ENCODE assay signal across 1 cellular context in the genomic region with DNA sequence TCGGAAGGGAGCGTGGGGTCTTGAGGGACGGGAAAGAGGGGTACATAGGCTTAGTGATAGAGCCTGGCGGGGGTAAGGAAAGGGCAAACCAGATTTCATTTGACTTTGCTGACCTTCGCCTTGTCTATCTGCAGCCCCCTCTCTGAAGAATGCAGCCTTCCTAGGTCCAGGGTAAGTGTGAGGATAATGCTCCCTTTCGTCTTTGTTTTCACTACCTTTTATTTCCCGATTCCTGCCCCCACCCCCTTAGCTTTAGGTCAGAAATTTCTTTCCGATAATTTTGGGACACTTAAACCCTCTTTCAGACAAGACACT.
TF ChIP-seq lines count a peak whose summit lies in the region.

No MANE protein-coding gene starts in this region.

TF ChIP-seq in HEK293, 187 proteins besides CTCF, POLR2A, EP300 and RAD21 (continued from another document):
- TF ChIP-seq, protein P1, sequence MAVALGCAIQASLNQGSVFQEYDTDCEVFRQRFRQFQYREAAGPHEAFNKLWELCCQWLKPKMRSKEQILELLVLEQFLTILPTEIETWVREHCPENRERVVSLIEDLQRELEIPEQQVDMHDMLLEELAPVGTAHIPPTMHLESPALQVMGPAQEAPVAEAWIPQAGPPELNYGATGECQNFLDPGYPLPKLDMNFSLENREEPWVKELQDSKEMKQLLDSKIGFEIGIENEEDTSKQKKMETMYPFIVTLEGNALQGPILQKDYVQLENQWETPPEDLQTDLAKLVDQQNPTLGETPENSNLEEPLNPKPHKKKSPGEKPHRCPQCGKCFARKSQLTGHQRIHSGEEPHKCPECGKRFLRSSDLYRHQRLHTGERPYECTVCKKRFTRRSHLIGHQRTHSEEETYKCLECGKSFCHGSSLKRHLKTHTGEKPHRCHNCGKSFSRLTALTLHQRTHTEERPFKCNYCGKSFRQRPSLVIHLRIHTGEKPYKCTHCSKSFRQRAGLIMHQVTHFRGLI (tag by site-specific recombination; IDR thresholded peaks at IDR 0.05) = no peak
- no peak for TF ChIP-seq HOXD13 (CRISPR knock-in tag; IDR thresholded peaks at IDR 0.05; ENCODE audit: borderline replicate concordance)
- TF ChIP-seq, protein P2, sequence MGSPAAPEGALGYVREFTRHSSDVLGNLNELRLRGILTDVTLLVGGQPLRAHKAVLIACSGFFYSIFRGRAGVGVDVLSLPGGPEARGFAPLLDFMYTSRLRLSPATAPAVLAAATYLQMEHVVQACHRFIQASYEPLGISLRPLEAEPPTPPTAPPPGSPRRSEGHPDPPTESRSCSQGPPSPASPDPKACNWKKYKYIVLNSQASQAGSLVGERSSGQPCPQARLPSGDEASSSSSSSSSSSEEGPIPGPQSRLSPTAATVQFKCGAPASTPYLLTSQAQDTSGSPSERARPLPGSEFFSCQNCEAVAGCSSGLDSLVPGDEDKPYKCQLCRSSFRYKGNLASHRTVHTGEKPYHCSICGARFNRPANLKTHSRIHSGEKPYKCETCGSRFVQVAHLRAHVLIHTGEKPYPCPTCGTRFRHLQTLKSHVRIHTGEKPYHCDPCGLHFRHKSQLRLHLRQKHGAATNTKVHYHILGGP (tag by site-specific recombination; IDR thresholded peaks at IDR 0.05) = no peak
- TF ChIP-seq ATF2 (tag by site-specific recombination; IDR thresholded peaks at IDR 0.05; ENCODE audit: low read depth) = no peak
- TF ChIP-seq YY1 (tag by site-specific recombination; IDR thresholded peaks at IDR 0.05) = no peak
- TF ChIP-seq ZBTB48 (tag by site-specific recombination; IDR thresholded peaks at IDR 0.05) = peak; percentile 27; the same call in 1 of the 2 replicates
- TF ChIP-seq ZNF837 (tag by site-specific recombination; IDR thresholded peaks at IDR 0.05) = no peak
- TF ChIP-seq ZNF335 (tag by site-specific recombination; conservative IDR thresholded peaks at IDR 0.05) = peak; percentile 6; the same call in 1 of the 2 replicates
- TF ChIP-seq ZBTB10 (tag by site-specific recombination; IDR thresholded peaks at IDR 0.05) = 0 out of 2 replicates have a peak, but pooled peaks have one; percentile 2
- TF ChIP-seq ZBTB11 (tag by site-specific recombination; conservative IDR thresholded peaks at IDR 0.05; ENCODE audit: low read depth) = 0 out of 2 replicates have a peak, but pooled peaks have one; percentile 2
- no peak for TF ChIP-seq ZNF48 (tag by site-specific recombination; IDR thresholded peaks at IDR 0.05)
- no peak for TF ChIP-seq ZNF530 (tag by site-specific recombination; IDR thresholded peaks at IDR 0.05; ENCODE audit: low read depth)
- TF ChIP-seq, protein P3, sequence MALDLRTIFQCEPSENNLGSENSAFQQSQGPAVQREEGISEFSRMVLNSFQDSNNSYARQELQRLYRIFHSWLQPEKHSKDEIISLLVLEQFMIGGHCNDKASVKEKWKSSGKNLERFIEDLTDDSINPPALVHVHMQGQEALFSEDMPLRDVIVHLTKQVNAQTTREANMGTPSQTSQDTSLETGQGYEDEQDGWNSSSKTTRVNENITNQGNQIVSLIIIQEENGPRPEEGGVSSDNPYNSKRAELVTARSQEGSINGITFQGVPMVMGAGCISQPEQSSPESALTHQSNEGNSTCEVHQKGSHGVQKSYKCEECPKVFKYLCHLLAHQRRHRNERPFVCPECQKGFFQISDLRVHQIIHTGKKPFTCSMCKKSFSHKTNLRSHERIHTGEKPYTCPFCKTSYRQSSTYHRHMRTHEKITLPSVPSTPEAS (tag by site-specific recombination; IDR thresholded peaks at IDR 0.05) = no peak
- TF ChIP-seq ZNF248 (tag by site-specific recombination; IDR thresholded peaks at IDR 0.05) = no peak
- TF ChIP-seq ZNF132 (tag by site-specific recombination; IDR thresholded peaks at IDR 0.05; ENCODE audit: borderline replicate concordance) = no peak
- TF ChIP-seq ZNF404 (tag by site-specific recombination; IDR thresholded peaks at IDR 0.05) = no peak
- TF ChIP-seq WT1 (tag by site-specific recombination; IDR thresholded peaks at IDR 0.05) = 0 out of 2 replicates have a peak, but pooled peaks have one; percentile 19
- no peak for TF ChIP-seq ZNF280C (tag by site-specific recombination; IDR thresholded peaks at IDR 0.05)
- no peak for TF ChIP-seq HOXC10 (CRISPR knock-in tag; IDR thresholded peaks at IDR 0.05)
- TF ChIP-seq PRDM1 (tag by site-specific recombination; IDR thresholded peaks at IDR 0.05) = peak; percentile 85; the same call in 1 of the 2 replicates
- no peak for TF ChIP-seq ZNF157 (tag by site-specific recombination; IDR thresholded peaks at IDR 0.05)
- no peak for TF ChIP-seq ZNF112 (tag by site-specific recombination; IDR thresholded peaks at IDR 0.05)
- TF ChIP-seq, protein P4, sequence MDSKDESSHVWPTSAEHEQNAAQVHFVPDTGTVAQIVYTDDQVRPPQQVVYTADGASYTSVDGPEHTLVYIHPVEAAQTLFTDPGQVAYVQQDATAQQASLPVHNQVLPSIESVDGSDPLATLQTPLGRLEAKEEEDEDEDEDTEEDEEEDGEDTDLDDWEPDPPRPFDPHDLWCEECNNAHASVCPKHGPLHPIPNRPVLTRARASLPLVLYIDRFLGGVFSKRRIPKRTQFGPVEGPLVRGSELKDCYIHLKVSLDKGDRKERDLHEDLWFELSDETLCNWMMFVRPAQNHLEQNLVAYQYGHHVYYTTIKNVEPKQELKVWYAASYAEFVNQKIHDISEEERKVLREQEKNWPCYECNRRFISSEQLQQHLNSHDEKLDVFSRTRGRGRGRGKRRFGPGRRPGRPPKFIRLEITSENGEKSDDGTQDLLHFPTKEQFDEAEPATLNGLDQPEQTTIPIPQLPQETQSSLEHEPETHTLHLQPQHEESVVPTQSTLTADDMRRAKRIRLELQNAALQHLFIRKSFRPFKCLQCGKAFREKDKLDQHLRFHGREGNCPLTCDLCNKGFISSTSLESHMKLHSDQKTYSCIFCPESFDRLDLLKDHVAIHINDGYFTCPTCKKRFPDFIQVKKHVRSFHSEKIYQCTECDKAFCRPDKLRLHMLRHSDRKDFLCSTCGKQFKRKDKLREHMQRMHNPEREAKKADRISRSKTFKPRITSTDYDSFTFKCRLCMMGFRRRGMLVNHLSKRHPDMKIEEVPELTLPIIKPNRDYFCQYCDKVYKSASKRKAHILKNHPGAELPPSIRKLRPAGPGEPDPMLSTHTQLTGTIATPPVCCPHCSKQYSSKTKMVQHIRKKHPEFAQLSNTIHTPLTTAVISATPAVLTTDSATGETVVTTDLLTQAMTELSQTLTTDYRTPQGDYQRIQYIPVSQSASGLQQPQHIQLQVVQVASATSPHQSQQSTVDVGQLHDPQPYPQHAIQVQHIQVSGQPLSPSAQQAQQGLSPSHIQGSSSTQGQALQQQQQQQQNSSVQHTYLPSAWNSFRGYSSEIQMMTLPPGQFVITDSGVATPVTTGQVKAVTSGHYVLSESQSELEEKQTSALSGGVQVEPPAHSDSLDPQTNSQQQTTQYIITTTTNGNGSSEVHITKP (tag by site-specific recombination; IDR thresholded peaks at IDR 0.05) = peak; percentile 8; the same call in 1 of the 2 replicates
- TF ChIP-seq, protein P5, sequence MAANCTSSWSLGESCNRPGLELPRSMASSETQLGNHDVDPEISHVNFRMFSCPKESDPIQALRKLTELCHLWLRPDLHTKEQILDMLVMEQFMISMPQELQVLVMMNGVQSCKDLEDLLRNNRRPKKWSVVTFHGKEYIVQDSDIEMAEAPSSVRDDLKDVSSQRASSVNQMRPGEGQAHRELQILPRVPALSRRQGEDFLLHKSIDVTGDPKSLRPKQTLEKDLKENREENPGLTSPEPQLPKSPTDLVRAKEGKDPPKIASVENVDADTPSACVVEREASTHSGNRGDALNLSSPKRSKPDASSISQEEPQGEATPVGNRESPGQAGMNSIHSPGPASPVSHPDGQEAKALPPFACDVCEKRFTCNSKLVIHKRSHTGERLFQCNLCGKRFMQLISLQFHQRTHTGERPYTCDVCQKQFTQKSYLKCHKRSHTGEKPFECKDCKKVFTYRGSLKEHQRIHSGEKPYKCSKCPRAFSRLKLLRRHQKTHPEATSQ (tag by site-specific recombination; IDR thresholded peaks at IDR 0.05) = 0 out of 2 replicates have a peak, but pooled peaks have one; percentile 17
- TF ChIP-seq ZNF501 (tag by site-specific recombination; IDR thresholded peaks at IDR 0.05) = no peak; the same call in 1 of the 2 replicates
- no peak for TF ChIP-seq ZNF76 (tag by site-specific recombination; IDR thresholded peaks at IDR 0.05; ENCODE audit: borderline replicate concordance, low read depth)
- TF ChIP-seq ZNF155 (tag by site-specific recombination; IDR thresholded peaks at IDR 0.05) = no peak
- no peak for TF ChIP-seq ZNF121 (tag by site-specific recombination; IDR thresholded peaks at IDR 0.05)
- TF ChIP-seq KLF8 (tag by site-specific recombination; IDR thresholded peaks at IDR 0.05) = no peak
- TF ChIP-seq KLF7 (tag by site-specific recombination; IDR thresholded peaks at IDR 0.05; ENCODE audit: borderline replicate concordance) = no peak
- TF ChIP-seq PATZ1 (tag by site-specific recombination; IDR thresholded peaks at IDR 0.05) = 0 out of 2 replicates have a peak, but pooled peaks have one; percentile 18
